Comparison of ENCODE assay signal across 1 cellular context in the genomic region with DNA sequence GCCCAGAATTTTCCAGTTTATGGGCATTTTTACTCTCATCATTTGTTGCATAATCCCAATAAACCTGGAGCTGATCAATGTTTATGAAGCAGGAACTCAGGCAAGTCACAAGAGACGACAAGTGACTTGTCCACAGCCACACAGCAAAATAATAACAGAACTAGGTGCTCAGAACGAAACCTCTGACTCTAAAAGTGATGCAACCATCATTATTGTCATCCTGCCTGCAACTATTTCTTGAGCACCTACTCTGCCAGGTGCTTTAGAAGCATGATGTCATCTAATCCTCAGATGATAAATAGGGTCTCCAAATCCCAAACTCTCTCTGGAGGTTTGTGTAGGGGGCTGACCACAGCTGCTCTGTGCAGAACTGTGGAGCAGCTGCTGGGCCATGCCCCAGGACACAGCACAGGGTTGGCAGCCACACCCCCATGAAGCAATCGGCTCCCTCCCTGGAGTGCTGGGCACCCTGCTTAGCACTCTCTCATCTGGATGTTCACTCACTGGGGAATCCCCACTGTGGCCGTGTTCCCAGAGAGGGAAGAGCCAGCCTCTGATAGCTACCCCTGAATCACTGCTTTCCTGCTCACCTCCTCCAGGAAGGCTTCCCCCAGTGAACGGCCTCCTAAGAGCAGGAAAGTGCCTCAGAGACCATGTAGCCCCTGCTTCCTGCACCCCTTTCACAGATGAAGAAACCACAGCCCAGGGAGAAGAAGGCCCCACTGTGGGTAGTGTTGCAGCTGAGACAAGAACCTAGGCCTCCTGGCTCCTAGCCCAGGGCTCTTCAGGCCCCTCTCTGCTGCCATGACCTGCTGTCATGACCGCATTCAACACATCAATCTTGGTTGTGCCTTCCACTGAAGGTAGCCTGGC.
TF ChIP-seq lines count a peak whose summit lies in the region.

No MANE protein-coding gene starts in this region.

TF ChIP-seq in GM23338, 12 proteins besides CTCF, POLR2A, EP300 and RAD21 (continued from another document):
- TF ChIP-seq, protein P1, sequence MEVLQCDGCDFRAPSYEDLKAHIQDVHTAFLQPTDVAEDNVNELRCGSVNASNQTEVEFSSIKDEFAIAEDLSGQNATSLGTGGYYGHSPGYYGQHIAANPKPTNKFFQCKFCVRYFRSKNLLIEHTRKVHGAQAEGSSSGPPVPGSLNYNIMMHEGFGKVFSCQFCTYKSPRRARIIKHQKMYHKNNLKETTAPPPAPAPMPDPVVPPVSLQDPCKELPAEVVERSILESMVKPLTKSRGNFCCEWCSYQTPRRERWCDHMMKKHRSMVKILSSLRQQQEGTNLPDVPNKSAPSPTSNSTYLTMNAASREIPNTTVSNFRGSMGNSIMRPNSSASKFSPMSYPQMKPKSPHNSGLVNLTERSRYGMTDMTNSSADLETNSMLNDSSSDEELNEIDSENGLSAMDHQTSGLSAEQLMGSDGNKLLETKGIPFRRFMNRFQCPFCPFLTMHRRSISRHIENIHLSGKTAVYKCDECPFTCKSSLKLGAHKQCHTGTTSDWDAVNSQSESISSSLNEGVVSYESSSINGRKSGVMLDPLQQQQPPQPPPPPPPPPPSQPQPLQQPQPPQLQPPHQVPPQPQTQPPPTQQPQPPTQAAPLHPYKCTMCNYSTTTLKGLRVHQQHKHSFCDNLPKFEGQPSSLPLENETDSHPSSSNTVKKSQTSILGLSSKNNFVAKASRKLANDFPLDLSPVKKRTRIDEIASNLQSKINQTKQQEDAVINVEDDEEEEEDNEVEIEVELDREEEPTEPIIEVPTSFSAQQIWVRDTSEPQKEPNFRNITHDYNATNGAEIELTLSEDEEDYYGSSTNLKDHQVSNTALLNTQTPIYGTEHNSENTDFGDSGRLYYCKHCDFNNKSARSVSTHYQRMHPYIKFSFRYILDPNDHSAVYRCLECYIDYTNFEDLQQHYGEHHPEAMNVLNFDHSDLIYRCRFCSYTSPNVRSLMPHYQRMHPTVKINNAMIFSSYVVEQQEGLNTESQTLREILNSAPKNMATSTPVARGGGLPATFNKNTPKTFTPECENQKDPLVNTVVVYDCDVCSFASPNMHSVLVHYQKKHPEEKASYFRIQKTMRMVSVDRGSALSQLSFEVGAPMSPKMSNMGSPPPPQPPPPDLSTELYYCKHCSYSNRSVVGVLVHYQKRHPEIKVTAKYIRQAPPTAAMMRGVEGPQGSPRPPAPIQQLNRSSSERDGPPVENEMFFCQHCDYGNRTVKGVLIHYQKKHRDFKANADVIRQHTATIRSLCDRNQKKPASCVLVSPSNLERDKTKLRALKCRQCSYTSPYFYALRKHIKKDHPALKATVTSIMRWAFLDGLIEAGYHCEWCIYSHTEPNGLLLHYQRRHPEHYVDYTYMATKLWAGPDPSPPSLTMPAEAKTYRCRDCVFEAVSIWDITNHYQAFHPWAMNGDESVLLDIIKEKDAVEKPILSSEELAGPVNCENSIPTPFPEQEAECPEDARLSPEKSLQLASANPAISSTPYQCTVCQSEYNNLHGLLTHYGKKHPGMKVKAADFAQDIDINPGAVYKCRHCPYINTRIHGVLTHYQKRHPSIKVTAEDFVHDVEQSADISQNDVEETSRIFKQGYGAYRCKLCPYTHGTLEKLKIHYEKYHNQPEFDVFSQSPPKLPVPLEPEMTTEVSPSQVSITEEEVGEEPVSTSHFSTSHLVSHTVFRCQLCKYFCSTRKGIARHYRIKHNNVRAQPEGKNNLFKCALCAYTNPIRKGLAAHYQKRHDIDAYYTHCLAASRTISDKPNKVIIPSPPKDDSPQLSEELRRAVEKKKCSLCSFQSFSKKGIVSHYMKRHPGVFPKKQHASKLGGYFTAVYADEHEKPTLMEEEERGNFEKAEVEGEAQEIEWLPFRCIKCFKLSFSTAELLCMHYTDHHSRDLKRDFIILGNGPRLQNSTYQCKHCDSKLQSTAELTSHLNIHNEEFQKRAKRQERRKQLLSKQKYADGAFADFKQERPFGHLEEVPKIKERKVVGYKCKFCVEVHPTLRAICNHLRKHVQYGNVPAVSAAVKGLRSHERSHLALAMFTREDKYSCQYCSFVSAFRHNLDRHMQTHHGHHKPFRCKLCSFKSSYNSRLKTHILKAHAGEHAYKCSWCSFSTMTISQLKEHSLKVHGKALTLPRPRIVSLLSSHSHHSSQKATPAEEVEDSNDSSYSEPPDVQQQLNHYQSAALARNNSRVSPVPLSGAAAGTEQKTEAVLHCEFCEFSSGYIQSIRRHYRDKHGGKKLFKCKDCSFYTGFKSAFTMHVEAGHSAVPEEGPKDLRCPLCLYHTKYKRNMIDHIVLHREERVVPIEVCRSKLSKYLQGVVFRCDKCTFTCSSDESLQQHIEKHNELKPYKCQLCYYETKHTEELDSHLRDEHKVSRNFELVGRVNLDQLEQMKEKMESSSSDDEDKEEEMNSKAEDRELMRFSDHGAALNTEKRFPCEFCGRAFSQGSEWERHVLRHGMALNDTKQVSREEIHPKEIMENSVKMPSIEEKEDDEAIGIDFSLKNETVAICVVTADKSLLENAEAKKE (CRISPR knock-in tag; IDR thresholded peaks at IDR 0.05), result no peak
- TF ChIP-seq POLR2AphosphoS5 (IDR thresholded peaks at IDR 0.05; ENCODE audit: low read depth) (no peak), JUNB (IDR thresholded peaks at IDR 0.05; ENCODE audit: unreplicated experiment) (no peak), ZNF114 (CRISPR knock-in tag; IDR thresholded peaks at IDR 0.05) (no peak), EZH2 (IDR thresholded peaks at IDR 0.05; ENCODE audit: low read depth, unreplicated experiment) (no peak), STAT1 (IDR thresholded peaks at IDR 0.05; ENCODE audit: unreplicated experiment) (no peak), NANOG (IDR thresholded peaks at IDR 0.05; ENCODE audit: borderline replicate concordance) (no peak), ZNF331 (CRISPR knock-in tag; IDR thresholded peaks at IDR 0.05; ENCODE audit: low read depth) (no peak), CREB1 (CRISPR knock-in tag; IDR thresholded peaks at IDR 0.05; ENCODE audit: low read depth) (no peak)
- TF ChIP-seq, protein P2, sequence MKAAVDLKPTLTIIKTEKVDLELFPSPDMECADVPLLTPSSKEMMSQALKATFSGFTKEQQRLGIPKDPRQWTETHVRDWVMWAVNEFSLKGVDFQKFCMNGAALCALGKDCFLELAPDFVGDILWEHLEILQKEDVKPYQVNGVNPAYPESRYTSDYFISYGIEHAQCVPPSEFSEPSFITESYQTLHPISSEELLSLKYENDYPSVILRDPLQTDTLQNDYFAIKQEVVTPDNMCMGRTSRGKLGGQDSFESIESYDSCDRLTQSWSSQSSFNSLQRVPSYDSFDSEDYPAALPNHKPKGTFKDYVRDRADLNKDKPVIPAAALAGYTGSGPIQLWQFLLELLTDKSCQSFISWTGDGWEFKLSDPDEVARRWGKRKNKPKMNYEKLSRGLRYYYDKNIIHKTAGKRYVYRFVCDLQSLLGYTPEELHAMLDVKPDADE (IDR thresholded peaks at IDR 0.05), result no peak
